ENCODE assay signal across 2 cellular contexts in the genomic region with DNA sequence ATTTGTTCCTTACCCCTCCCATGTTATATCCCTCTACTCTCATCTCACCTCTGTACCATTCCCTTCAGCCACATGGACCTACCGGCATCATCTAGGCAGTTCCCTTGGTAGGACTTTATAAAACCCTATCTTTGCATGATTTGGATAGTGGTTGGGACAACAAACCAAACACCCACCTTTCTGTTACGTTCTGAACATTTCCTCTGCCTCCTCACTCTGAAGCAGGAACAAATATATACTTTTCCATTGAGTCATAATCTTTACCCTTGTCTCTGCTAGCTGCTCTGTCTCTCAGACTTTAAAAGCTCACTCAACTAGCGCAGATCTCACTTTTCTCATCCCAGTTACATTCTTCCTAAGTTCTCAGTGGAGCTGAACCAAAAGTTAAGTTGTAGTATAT.
TF ChIP-seq lines count a peak whose summit lies in the region.

No MANE protein-coding gene starts in this region.

TF ChIP-seq in HEK293, 187 proteins besides CTCF, POLR2A, EP300 and RAD21:
- peak; percentile 19; the same call in 1 of the 2 replicates for TF ChIP-seq ZNF600 (tag by site-specific recombination; IDR thresholded peaks at IDR 0.05)
- TF ChIP-seq, protein P1, sequence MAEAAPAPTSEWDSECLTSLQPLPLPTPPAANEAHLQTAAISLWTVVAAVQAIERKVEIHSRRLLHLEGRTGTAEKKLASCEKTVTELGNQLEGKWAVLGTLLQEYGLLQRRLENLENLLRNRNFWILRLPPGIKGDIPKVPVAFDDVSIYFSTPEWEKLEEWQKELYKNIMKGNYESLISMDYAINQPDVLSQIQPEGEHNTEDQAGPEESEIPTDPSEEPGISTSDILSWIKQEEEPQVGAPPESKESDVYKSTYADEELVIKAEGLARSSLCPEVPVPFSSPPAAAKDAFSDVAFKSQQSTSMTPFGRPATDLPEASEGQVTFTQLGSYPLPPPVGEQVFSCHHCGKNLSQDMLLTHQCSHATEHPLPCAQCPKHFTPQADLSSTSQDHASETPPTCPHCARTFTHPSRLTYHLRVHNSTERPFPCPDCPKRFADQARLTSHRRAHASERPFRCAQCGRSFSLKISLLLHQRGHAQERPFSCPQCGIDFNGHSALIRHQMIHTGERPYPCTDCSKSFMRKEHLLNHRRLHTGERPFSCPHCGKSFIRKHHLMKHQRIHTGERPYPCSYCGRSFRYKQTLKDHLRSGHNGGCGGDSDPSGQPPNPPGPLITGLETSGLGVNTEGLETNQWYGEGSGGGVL (tag by site-specific recombination; IDR thresholded peaks at IDR 0.05): no peak
- TF ChIP-seq ZNF658 (tag by site-specific recombination; IDR thresholded peaks at IDR 0.05): no peak
- TF ChIP-seq ZBTB48 (tag by site-specific recombination; IDR thresholded peaks at IDR 0.05): no peak
- no peak for TF ChIP-seq ZNF548 (tag by site-specific recombination; IDR thresholded peaks at IDR 0.05)
- no peak for TF ChIP-seq ZNF138 (tag by site-specific recombination; IDR thresholded peaks at IDR 0.05; ENCODE audit: borderline replicate concordance)

TF ChIP-seq in GM12878, 131 proteins besides CTCF, POLR2A, EP300 and RAD21:
- peak; percentile 19; the same call in 1 of the 2 replicates for TF ChIP-seq RUNX3 (IDR thresholded peaks at IDR 0.05; ENCODE audit: low read length)
- TF ChIP-seq POLR2AphosphoS5 (IDR thresholded peaks at IDR 0.05; ENCODE audit: low read length): no peak
